In the genomic region with DNA sequence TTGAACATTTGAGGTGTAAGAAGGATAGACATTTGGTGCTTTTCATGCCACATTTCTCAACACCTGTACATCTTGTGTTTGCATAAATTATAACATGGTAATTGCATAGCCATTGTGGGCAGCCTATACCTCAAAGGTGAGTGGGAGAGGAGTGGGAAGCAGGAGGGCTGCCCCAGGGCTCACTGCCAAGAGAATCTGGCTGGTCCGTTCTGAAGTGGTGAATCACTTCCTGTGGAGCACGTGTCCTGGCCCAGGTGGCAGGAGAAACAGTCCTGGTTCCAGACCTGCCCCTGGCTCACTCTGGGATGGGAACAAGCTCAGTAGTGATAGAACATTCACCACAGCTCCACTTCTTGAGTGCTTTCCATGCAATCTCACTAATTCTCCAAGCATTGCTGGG, we compare ENCODE assay signal across 13 cellular contexts. TPM values are rescaled to one million over a fixed set of nuclear protein-coding genes. Genes with fewer than 3 reads are reported as not detected.
DNase-seq lines count a peak whose midpoint lies in the region; ATAC-seq and TF ChIP-seq lines count a peak whose summit lies in the region.
"Had no signal": no experiment of that assay in that cellular context is flagged by ENCODE, and none has a peak within 500 bp of the region (broad histone marks: within the 10 kb centered on the region; RNA-seq: fewer than 3 reads in every experiment).

No MANE protein-coding gene starts in this region.

- DNase-seq in DMS 273 (lab: John Stamatoyannopoulos, UW; ENCODE audit: unreplicated experiment): peak; percentile 27
- no peak for DNase-seq in DMS 273 treated with DMSO at 0.1 percent for 48 hours (lab: John Stamatoyannopoulos, UW)
- peak; percentile 77 for DNase-seq in DMS53 treated with DMSO at 0.1 percent for 48 hours (lab: John Stamatoyannopoulos, UW; ENCODE audit: unreplicated experiment)
- peak; percentile 44 for DNase-seq in NCI-H510A (lab: John Stamatoyannopoulos, UW)
- DNase-seq in fibroblast of villous mesenchyme (ENCODE audit: low read depth): peak; percentile 19
- DNase-seq in C1 segment of cervical spinal cord (lab: John Stamatoyannopoulos, UW): no peak
- DNase-seq: activated B cell treated with CpG ODN at 0.5 μM for 24 hours; activated naive CD8-positive, alpha-beta T cell treated with anti-CD3 and anti-CD28 coated beads, Interleukin-2, amount 10 ng/mL, durations not matched to agents 7 days and 5 days; effector CD8-positive, alpha-beta T cell; transverse colon had no signal

- no peak for TF ChIP-seq CTCF in fibroblast of villous mesenchyme (IDR thresholded peaks at IDR 0.05; ENCODE audit: insufficient read depth, low read depth, low read length)

- H3K4me3 ChIP-seq in fibroblast of villous mesenchyme (ENCODE audit: low read depth, low read length): no peak overlapping the region
- H3K4me3 ChIP-seq: transverse colon had no signal

- ATAC-seq in HG03342 (IDR thresholded peaks at IDR 0.05; ENCODE audit: unreplicated experiment) (no peak), HG02571 (IDR thresholded peaks at IDR 0.05; ENCODE audit: unreplicated experiment) (no peak)
- ATAC-seq: right cardiac atrium had no signal

RNA-seq across cellular contexts. Expression of a gene that starts 11.6 kb away (rescaled TPM):
- total RNA-seq in fibroblast of villous mesenchyme: 4.8 and 5.2 TPM in 2 replicates
- total RNA-seq: activated B cell treated with CpG ODN at 0.5 μM for 24 hours had no signal

RNA-seq across cellular contexts. Expression of a gene that starts 34.2 kb away (rescaled TPM):
- total RNA-seq in fibroblast of villous mesenchyme: under 0.01 and 0.43 TPM in 2 replicates
- total RNA-seq: activated B cell treated with CpG ODN at 0.5 μM for 24 hours; activated naive CD8-positive, alpha-beta T cell treated with anti-CD3 and anti-CD28 coated beads, Interleukin-2, amount 10 ng/mL, durations not matched to agents 7 days and 5 days had no signal

Comparison
In these comparisons a context has a peak if more than half of its experiments do, and no peak if none do; other contexts are left out.
1. DNase-seq: peak in DMS 273 (single experiment), DMS53 treated with DMSO at 0.1 percent for 48 hours (single experiment), NCI-H510A (single experiment) and fibroblast of villous mesenchyme (single experiment); none in DMS 273 treated with DMSO at 0.1 percent for 48 hours (single experiment) and C1 segment of cervical spinal cord (0 of 14).